ENCODE assay signal across 24 cellular contexts in the genomic region with DNA sequence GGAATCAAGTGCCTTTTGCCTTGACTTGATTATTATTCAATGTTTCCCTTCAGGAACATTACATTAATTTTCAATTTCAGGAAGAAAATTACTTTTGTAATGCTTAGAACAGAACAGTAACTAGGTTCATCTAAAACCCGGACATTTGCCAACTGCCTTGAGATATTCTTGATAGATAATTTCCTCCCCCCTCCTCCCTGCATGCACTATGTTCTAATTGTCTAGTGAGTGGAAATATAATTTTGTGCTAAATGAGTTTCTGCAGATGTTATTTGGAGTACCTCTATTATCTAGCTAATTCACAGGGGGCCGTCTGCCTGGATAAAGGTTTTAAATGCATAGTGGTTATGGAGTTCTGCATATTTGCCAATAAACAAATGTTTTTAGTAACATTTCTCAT.
"Had no signal": no experiment of that assay in that cellular context is flagged by ENCODE, and none has a peak within 500 bp of the region (broad histone marks: within the 10 kb centered on the region; RNA-seq: fewer than 3 reads in every experiment).

No MANE protein-coding gene starts in this region.

- H3K27ac ChIP-seq: epithelial cell of prostate, gastrocnemius medialis, lower lobe of right lung, right atrium auricular region, suprapubic skin, transverse colon, upper lobe of right lung, uterus had no signal

- H3K27me3 ChIP-seq: gastrocnemius medialis, right atrium auricular region, suprapubic skin, transverse colon, upper lobe of right lung, uterus had no signal

- H3K4me3 ChIP-seq: gastrocnemius medialis, lower lobe of right lung, prostate gland, right atrium auricular region, smooth muscle cell, suprapubic skin, transverse colon, upper lobe of right lung, uterus had no signal

- H3K36me3 ChIP-seq: gastrocnemius medialis, lower lobe of right lung, prostate gland, right atrium auricular region, suprapubic skin, transverse colon, upper lobe of right lung, uterus had no signal

- DNase-seq: effector CD8-positive, alpha-beta T cell; endodermal cell; foreskin fibroblast; gastrocnemius medialis; head of caudate nucleus; left ventricle myocardium superior; lower lobe of right lung; naive thymus-derived CD8-positive, alpha-beta T cell; nephron progenitor cell; nucleus accumbens; stimulated activated CD4-positive, alpha-beta T cell treated with anti-CD3 and anti-CD28 coated beads, Interleukin-12 subunit alpha, Interleukin-12 subunit beta, amount 100 ng/mL, for 4 hours; stimulated activated CD4-positive, alpha-beta T cell treated with anti-CD3 and anti-CD28 coated beads, Interleukin-1b, Interleukin-23, amount 100 ng/mL, for 48 hours; stimulated activated CD4-positive, alpha-beta T cell treated with anti-CD3 and anti-CD28 coated beads, Interleukin-4, amount 100 ng/mL, for 1 hour; stimulated activated CD8-positive, alpha-beta memory T cell treated with anti-CD3 and anti-CD28 coated beads, Interleukin-4, amount 100 ng/mL, for 48 hours; stimulated activated naive CD4-positive, alpha-beta T cell; stimulated activated naive CD8-positive, alpha-beta T cell treated with anti-CD3 and anti-CD28 coated beads, Interleukin-15, amount 100 ng/mL, for 72 hours; transverse colon; upper lobe of right lung; uterus had no signal

- H3K4me1 ChIP-seq: gastrocnemius medialis, lower lobe of right lung, prostate gland, right atrium auricular region, suprapubic skin, upper lobe of right lung, uterus had no signal

- H3K4me2 ChIP-seq: smooth muscle cell had no signal

- H3K9me3 ChIP-seq: gastrocnemius medialis, lower lobe of right lung, prostate gland, right atrium auricular region, suprapubic skin, transverse colon, upper lobe of right lung, uterus had no signal
